In genomic region chr16:85674828-85675227, GRCh38 we compare ENCODE assay signal across 1 cellular context.
TF ChIP-seq lines count a peak whose summit lies in the region.

No MANE protein-coding gene starts in this region.

TF ChIP-seq in IMR-90, 13 proteins besides CTCF, POLR2A, EP300 and RAD21:
- TF ChIP-seq USF2 (IDR thresholded peaks at IDR 0.05; ENCODE audit: low read depth, low read length) (no peak), FOS (IDR thresholded peaks at IDR 0.05; ENCODE audit: low read depth, low read length) (no peak), MAFK (IDR thresholded peaks at IDR 0.05; ENCODE audit: low read depth, low read length) (no peak)
